12 cellular contexts compared by ENCODE assay signal in genomic region chr22:35761037-35761436, GRCh38. TPM values are rescaled to one million over a fixed set of nuclear protein-coding genes. Genes with fewer than 3 reads are reported as not detected.
DNase-seq lines count a peak whose midpoint lies in the region; ATAC-seq and TF ChIP-seq lines count a peak whose summit lies in the region.
"Had no signal": no experiment of that assay in that cellular context is flagged by ENCODE, and none has a peak within 500 bp of the region (broad histone marks: within the 10 kb centered on the region; RNA-seq: fewer than 3 reads in every experiment).

No MANE protein-coding gene starts in this region.

- H3K4me2 ChIP-seq in SK-N-SH: no peak overlapping the region
- H3K4me2 ChIP-seq in smooth muscle cell: no peak overlapping the region

- H3K9me2 ChIP-seq in SK-N-SH: no peaks in the 10 kb centered on the region

- H2AFZ ChIP-seq in SK-N-SH (ENCODE audit: low read depth): no peak overlapping the region
- no peak overlapping the region for H2AFZ ChIP-seq in smooth muscle cell (ENCODE audit: low read depth)

- no peak overlapping the region for H3K27ac Mint-ChIP-seq in activated CD4-positive, alpha-beta T cell treated with anti-CD3 and anti-CD28 coated beads, Interleukin-2, amount 10 ng/mL, durations not matched to agents 24 days and 14 days
- H3K27ac Mint-ChIP-seq in stimulated activated naive B cell treated with anti-CD40 and anti-IgM and Interleukin-4, amounts not matched to agents 10 μg/mL and 1 μg/mL and 100 μg/mL, for 72 hours: no peak overlapping the region
- H3K27ac Mint-ChIP-seq: activated naive CD8-positive, alpha-beta T cell; CD4-positive, alpha-beta memory T cell had no signal

- peaks cover 31% of the 10 kb centered on the region for H3K79me2 ChIP-seq in SK-N-SH (ENCODE audit: insufficient read depth)
- H3K79me2 ChIP-seq in smooth muscle cell (ENCODE audit: low read depth): peaks cover 18% of the 10 kb centered on the region

- WGBS in SK-N-SH (ENCODE audit: low lambda C conversion rate): 100% methylated on average over 1 of the region's 1 CpG
- 100% methylated on average over 1 of the region's 1 CpG for WGBS in smooth muscle cell (ENCODE audit: low lambda C conversion rate)

- no peaks in the 10 kb centered on the region for H3K9me3 ChIP-seq in SK-N-SH
- no peaks in the 10 kb centered on the region for H3K9me3 ChIP-seq in smooth muscle cell (replicated peaks; ENCODE audit: low read depth)
- H3K9me3 ChIP-seq: prostate gland had no signal

- H3K36me3 ChIP-seq in SK-N-SH (replicated peaks in 1 of 2; ENCODE audit: control insufficient read depth in 1 of 2, insufficient read depth in 2 of 2, low read length in 1 of 2) (peaks cover 71 to 72% of the 10 kb centered on the region in 2 experiments), smooth muscle cell (ENCODE audit: low read depth) (peaks cover 18% of the 10 kb centered on the region)
- H3K36me3 ChIP-seq: prostate gland had no signal

- CTCF ChIA-PET in SK-N-SH (lab: Yijun Ruan, JAX): interaction anchor here (1.0 to 1.8 kb wide), 7 partner anchors 8 to 363 kb away, joined by 3 to 6 read pairs (median 4); no protein-coding TSS in a partner anchor

- H3K27me3 ChIP-seq in SK-N-SH (ENCODE audit: insufficient read depth): no peaks in the 10 kb centered on the region
- H3K27me3 ChIP-seq in foreskin keratinocyte: no peaks in the 10 kb centered on the region
- H3K27me3 ChIP-seq in smooth muscle cell (ENCODE audit: low read depth): no peaks in the 10 kb centered on the region

- H3K4me3 Mint-ChIP-seq in activated CD4-positive, alpha-beta T cell treated with anti-CD3 and anti-CD28 coated beads, Interleukin-2, amount 10 ng/mL, durations not matched to agents 24 days and 14 days: no peak overlapping the region
- H3K4me3 Mint-ChIP-seq in stimulated activated naive B cell treated with anti-CD40 and anti-IgM and Interleukin-4, amounts not matched to agents 10 μg/mL and 1 μg/mL and 100 μg/mL, for 72 hours: no peak overlapping the region
- H3K4me3 Mint-ChIP-seq: activated naive CD8-positive, alpha-beta T cell; CD4-positive, alpha-beta memory T cell had no signal

- H3K27me3 Mint-ChIP-seq in activated CD4-positive, alpha-beta T cell treated with anti-CD3 and anti-CD28 coated beads, Interleukin-2, amount 10 ng/mL, durations not matched to agents 24 days and 14 days: peaks cover 13% of the 10 kb centered on the region
- H3K27me3 Mint-ChIP-seq in stimulated activated naive B cell treated with anti-CD40 and anti-IgM and Interleukin-4, amounts not matched to agents 10 μg/mL and 1 μg/mL and 100 μg/mL, for 72 hours: peaks cover 31 to 43% of the 10 kb centered on the region in 2 donors
- H3K27me3 Mint-ChIP-seq: activated naive CD8-positive, alpha-beta T cell had no signal

- no peak for TF ChIP-seq EP300 in SK-N-SH (IDR thresholded peaks at IDR 0.05; ENCODE audit: borderline replicate concordance in 1 of 2, low read depth in 1 of 2, low read length in 1 of 2)

- H3K9ac ChIP-seq in SK-N-SH (no peak overlapping the region), smooth muscle cell (ENCODE audit: low read depth) (no peak overlapping the region)

- ATAC-seq in foreskin keratinocyte: no peak
- no peak for ATAC-seq in stimulated activated naive B cell treated with anti-CD40 and anti-IgM and Interleukin-4, amounts not matched to agents 10 μg/mL and 1 μg/mL and 100 μg/mL, for 72 hours (replicated peaks)

- intact Hi-C loops in activated CD4-positive, alpha-beta T cell treated with anti-CD3 and anti-CD28 coated beads, Interleukin-2, amount 10 ng/mL, durations not matched to agents 24 days and 14 days (cut with micrococcal nuclease): no loop called here

- H3F3A ChIP-seq in SK-N-SH (replicated peaks; ENCODE audit: insufficient read depth): no peaks in the 10 kb centered on the region
- no peaks in the 10 kb centered on the region for H3F3A ChIP-seq in smooth muscle cell (ENCODE audit: low read depth)

- POLR2A ChIA-PET in SK-N-SH (lab: Yijun Ruan, JAX): no interaction called here

- no peaks in the 10 kb centered on the region for H3K4me1 Mint-ChIP-seq in activated CD4-positive, alpha-beta T cell treated with anti-CD3 and anti-CD28 coated beads, Interleukin-2, amount 10 ng/mL, durations not matched to agents 24 days and 14 days
- no peaks in the 10 kb centered on the region for H3K4me1 Mint-ChIP-seq in stimulated activated naive B cell treated with anti-CD40 and anti-IgM and Interleukin-4, amounts not matched to agents 10 μg/mL and 1 μg/mL and 100 μg/mL, for 72 hours
- H3K4me1 Mint-ChIP-seq: CD4-positive, alpha-beta memory T cell had no signal

- no peaks in the 10 kb centered on the region for H3K9me3 Mint-ChIP-seq in activated CD4-positive, alpha-beta T cell treated with anti-CD3 and anti-CD28 coated beads, Interleukin-2, amount 10 ng/mL, durations not matched to agents 24 days and 14 days
- H3K9me3 Mint-ChIP-seq in stimulated activated naive B cell treated with anti-CD40 and anti-IgM and Interleukin-4, amounts not matched to agents 10 μg/mL and 1 μg/mL and 100 μg/mL, for 72 hours: no peaks in the 10 kb centered on the region

- H3K4me1 ChIP-seq in SK-N-SH (ENCODE audit: control insufficient read depth in 1 of 2, insufficient read depth in 2 of 2, low read depth in 1 of 2, low read length in 1 of 2) (no peaks in the 10 kb centered on the region; a peak in 1 of 4 replicates), foreskin keratinocyte (no peaks in the 10 kb centered on the region), smooth muscle cell (ENCODE audit: low read depth) (peaks cover 3% of the 10 kb centered on the region)
- H3K4me1 ChIP-seq: prostate gland had no signal

- H3K36me3 Mint-ChIP-seq in activated CD4-positive, alpha-beta T cell treated with anti-CD3 and anti-CD28 coated beads, Interleukin-2, amount 10 ng/mL, durations not matched to agents 24 days and 14 days (ENCODE audit: low read depth): no peaks in the 10 kb centered on the region
- H3K36me3 Mint-ChIP-seq in stimulated activated naive B cell treated with anti-CD40 and anti-IgM and Interleukin-4, amounts not matched to agents 10 μg/mL and 1 μg/mL and 100 μg/mL, for 72 hours: no peaks in the 10 kb centered on the region
- H3K36me3 Mint-ChIP-seq: CD4-positive, alpha-beta memory T cell had no signal

- H3K4me3 ChIP-seq in SK-N-SH (ENCODE audit: low read depth in 2 of 2, low read length in 1 of 2) (no peak overlapping the region), smooth muscle cell (no peak overlapping the region)
- H3K4me3 ChIP-seq: prostate gland had no signal

- H3K27ac ChIP-seq in SK-N-SH (ENCODE audit: low read depth in 2 of 2, low read length in 1 of 2) (peak overlapping the region in 1 of 2 experiments; percentile 11; a peak in 2 of 4 replicates), foreskin keratinocyte (no peak overlapping the region), smooth muscle cell (ENCODE audit: low read depth) (no peak overlapping the region)
- H3K27ac ChIP-seq: prostate gland had no signal

- peak; percentile 69 for TF ChIP-seq RAD21 in SK-N-SH (IDR thresholded peaks at IDR 0.05; ENCODE audit: low read length)

- 0 out of 2 replicates have a peak, but pooled peaks cover 4% of the 10 kb centered on the region for H4K20me1 ChIP-seq in SK-N-SH (ENCODE audit: insufficient read depth)
- H4K20me1 ChIP-seq in smooth muscle cell (ENCODE audit: low read depth): peaks cover 16% of the 10 kb centered on the region

- peak; percentile 47 for TF ChIP-seq CTCF in SK-N-SH (IDR thresholded peaks at IDR 0.05)
- TF ChIP-seq CTCF in foreskin keratinocyte (conservative IDR thresholded peaks at IDR 0.05): peak; percentile 46
- peak; percentile 16 for TF ChIP-seq CTCF in smooth muscle cell (IDR thresholded peaks at IDR 0.05; ENCODE audit: borderline replicate concordance, insufficient read depth, poor library complexity, severe bottlenecking)

- DNase-seq in activated CD4-positive, alpha-beta T cell treated with anti-CD3 and anti-CD28 coated beads, Interleukin-2, amount 10 ng/mL, durations not matched to agents 24 days and 14 days: peak; percentile 27
- DNase-seq in activated CD4-positive, alpha-beta T cell treated with anti-CD3 and anti-CD28 coated beads, Interleukin-2, amount 50 U/mL, for 48 hours: no peak
- DNase-seq in SK-N-SH: peak; percentile 49
- DNase-seq in foreskin keratinocyte: no peak
- DNase-seq in smooth muscle cell (lab: John Stamatoyannopoulos, UW; ENCODE audit: unreplicated experiment): no peak
- DNase-seq in NCI-H524 treated with DMSO at 0.1 percent for 48 hours (lab: John Stamatoyannopoulos, UW): no peak
- no peak for DNase-seq in stimulated activated naive B cell treated with anti-CD40 and anti-IgM and Interleukin-4, amounts not matched to agents 10 μg/mL and 1 μg/mL and 100 μg/mL, for 72 hours
- DNase-seq in NCI-H2029 (lab: John Stamatoyannopoulos, UW): no peak
- DNase-seq: CD4-positive, alpha-beta memory T cell; NCI-H1105 treated with DMSO at 0.1 percent for 48 hours had no signal

TF ChIP-seq in SK-N-SH, 30 proteins besides CTCF, POLR2A, EP300 and RAD21:
- TF ChIP-seq GATA2 (CRISPR knock-in tag; IDR thresholded peaks at IDR 0.05) (no peak), SMC3 (IDR thresholded peaks at IDR 0.05; ENCODE audit: low read depth, low read length) (peak; percentile 29), GABPA (IDR thresholded peaks at IDR 0.05; ENCODE audit: low read depth) (no peak), IRF3 (IDR thresholded peaks at IDR 0.05; ENCODE audit: low read depth, low read length) (no peak)

RNA-seq across cellular contexts. Expression of gene APOL5, which starts 43.4 kb away (rescaled TPM):
- not detected in 2 replicates for total RNA-seq in activated CD4-positive, alpha-beta T cell treated with anti-CD3 and anti-CD28 coated beads, Interleukin-2, amount 10 ng/mL, durations not matched to agents 24 days and 14 days
- not detected in 2 replicates for polyA plus RNA-seq in SK-N-SH (2012; rRNA removed)
- polyA plus RNA-seq in SK-N-SH (2012; cell fraction: cytosol; rRNA removed): not detected in 2 replicates
- polyA plus RNA-seq in SK-N-SH (2012; cell fraction: nucleus; rRNA removed): not detected in 2 replicates
- total RNA-seq in foreskin keratinocyte: not detected in 2 replicates
- polyA plus RNA-seq in foreskin keratinocyte: not detected in 2 replicates
- not detected in 2 replicates for total RNA-seq in smooth muscle cell
- not detected in 2 replicates for polyA plus RNA-seq in smooth muscle cell
- total RNA-seq: CD4-positive, alpha-beta memory T cell; prostate gland had no signal
- polyA plus RNA-seq: CD4-positive, alpha-beta memory T cell had no signal

Comparison
In these comparisons a context has a peak if more than half of its experiments do, and no peak if none do; other contexts are left out.
1. DNase-seq: peak in activated CD4-positive, alpha-beta T cell treated with anti-CD3 and anti-CD28 coated beads, Interleukin-2, amount 10 ng/mL, durations not matched to agents 24 days and 14 days (single experiment) and SK-N-SH (single experiment); none in activated CD4-positive, alpha-beta T cell treated with anti-CD3 and anti-CD28 coated beads, Interleukin-2, amount 50 U/mL, for 48 hours (0 of 2), foreskin keratinocyte (0 of 2), smooth muscle cell (single experiment), NCI-H524 treated with DMSO at 0.1 percent for 48 hours (single experiment), stimulated activated naive B cell treated with anti-CD40 and anti-IgM and Interleukin-4, amounts not matched to agents 10 μg/mL and 1 μg/mL and 100 μg/mL, for 72 hours (single experiment) and NCI-H2029 (single experiment).
2. Peak in every context shown above with its lines, with median percentiles within 50 percentile points of each other: CTCF ChIP-seq.